Comparison of ENCODE assay signal across 8 cellular contexts in genomic region chr1:26820784-26821269, GRCh38. TPM values are rescaled to one million over a fixed set of nuclear protein-coding genes. Genes with fewer than 3 reads are reported as not detected.
DNase-seq lines count a peak whose midpoint lies in the region; ATAC-seq and TF ChIP-seq lines count a peak whose summit lies in the region.

No MANE protein-coding gene starts in this region.

- peaks cover 3% of the 10 kb centered on the region for H3K27me3 Mint-ChIP-seq in glutamatergic neuron (ENCODE audit: unreplicated experiment)

- in situ Hi-C loops in SK-MEL-5 (cut with HindIII; ENCODE audit: low pct_unique_long_range_greater_than_20kb, low sequenced_read_pairs) = no loop called here

- ATAC-seq in Right ventricle myocardium inferior (peak; percentile 46), HG03025 (IDR thresholded peaks at IDR 0.05; ENCODE audit: low FRiP score, unreplicated experiment) (peak; percentile 49), left lung (peak; percentile 89)

- no peak overlapping the region for H3K27ac Mint-ChIP-seq in glutamatergic neuron (ENCODE audit: unreplicated experiment)

- H3K27me3 ChIP-seq in right atrium auricular region (no peaks in the 10 kb centered on the region), left lung (no peaks in the 10 kb centered on the region)

- intact Hi-C loops in Right ventricle myocardium inferior (cut with DNase I) (no loop called here), left lung (cut with DNase I) (no loop called here)

- H3K36me3 ChIP-seq in right atrium auricular region = no peaks in the 10 kb centered on the region
- no peaks in the 10 kb centered on the region for H3K36me3 ChIP-seq in left lung

- no peak for TF ChIP-seq CTCF in right atrium auricular region (IDR thresholded peaks at IDR 0.05)
- peak; percentile 16 to 17 for TF ChIP-seq CTCF in left lung (IDR thresholded peaks at IDR 0.05)
- TF ChIP-seq CTCF in glutamatergic neuron (IDR thresholded peaks at IDR 0.05; ENCODE audit: partially characterized antibody, unreplicated experiment) = no peak

- H3K36me3 Mint-ChIP-seq in glutamatergic neuron (ENCODE audit: unreplicated experiment) = no peaks in the 10 kb centered on the region

- no peaks in the 10 kb centered on the region for H3K9me3 ChIP-seq in right atrium auricular region
- no peaks in the 10 kb centered on the region for H3K9me3 ChIP-seq in left lung

- H3K9me3 Mint-ChIP-seq in glutamatergic neuron (ENCODE audit: unreplicated experiment) = peaks cover 3% of the 10 kb centered on the region

- H3K4me3 Mint-ChIP-seq in glutamatergic neuron (ENCODE audit: unreplicated experiment) = no peak overlapping the region

- H3K4me1 Mint-ChIP-seq in glutamatergic neuron (ENCODE audit: low read depth, unreplicated experiment) = no peaks in the 10 kb centered on the region

- H3K27ac ChIP-seq in right atrium auricular region = no peak overlapping the region
- H3K27ac ChIP-seq in left lung = peak overlapping the region in 1 of 2 donors; percentile 41

- DNase-seq in Right ventricle myocardium inferior (ENCODE audit: missing footprints) = no peak
- DNase-seq in right atrium auricular region (ENCODE audit: low spot score) = no peak
- peak; percentile 14 for DNase-seq in SK-MEL-5 (ENCODE audit: low read depth, low spot score)
- no peak for DNase-seq in left lung
- DNase-seq in NCI-H187 treated with DMSO at 0.1 percent for 48 hours (lab: John Stamatoyannopoulos, UW) = no peak
- no peak for DNase-seq in kidney glomerular epithelial cell (lab: John Stamatoyannopoulos, UW)
- DNase-seq in glutamatergic neuron = no peak

- H3K4me1 ChIP-seq in right atrium auricular region (peaks cover 0 to 5% of the 10 kb centered on the region in 2 donors), left lung (peaks cover 0 to 14% of the 10 kb centered on the region in 2 donors)

- H3K4me3 ChIP-seq in right atrium auricular region = no peak overlapping the region
- no peak overlapping the region for H3K4me3 ChIP-seq in left lung

RNA-seq across cellular contexts. Expression of gene ZDHHC18, which starts 5.7 kb away (rescaled TPM):
- total RNA-seq in Right ventricle myocardium inferior = 17.7 TPM
- 10 to 100 TPM; 19.8 to 22.5 TPM for total RNA-seq in right atrium auricular region
- total RNA-seq in SK-MEL-5 (2014; rRNA removed; shearing (Covaris generic)) = 9.5 and 11.0 TPM in 2 replicates
- polyA plus RNA-seq in SK-MEL-5 (2015; cell fraction: cytosol; rRNA removed) = 24.4 and 30.0 TPM in 2 replicates
- polyA plus RNA-seq in SK-MEL-5 (2015; cell fraction: nucleus; rRNA removed) = 40.4 and 42.5 TPM in 2 replicates
- 10 to 100 TPM; 22.8 to 33.4 TPM for total RNA-seq in left lung
- 52.6 TPM for total RNA-seq in glutamatergic neuron (ENCODE audit: unreplicated experiment)

RNA-seq across cellular contexts. Expression of gene PIGV, which starts 33.1 kb away (rescaled TPM):
- 6.1 TPM for total RNA-seq in Right ventricle myocardium inferior
- 10 to 100 TPM in 1 of 2 donors, 1 to 10 TPM in 1; 6.4 to 13.8 TPM for total RNA-seq in right atrium auricular region
- 18.8 and 19.0 TPM in 2 replicates for total RNA-seq in SK-MEL-5 (2014; rRNA removed; shearing (Covaris generic))
- polyA plus RNA-seq in SK-MEL-5 (2015; cell fraction: cytosol; rRNA removed) = 13.2 and 13.4 TPM in 2 replicates
- 12.5 and 14.6 TPM in 2 replicates for polyA plus RNA-seq in SK-MEL-5 (2015; cell fraction: nucleus; rRNA removed)
- 10 to 100 TPM; 15.4 to 16.9 TPM for total RNA-seq in left lung
- total RNA-seq in glutamatergic neuron (ENCODE audit: unreplicated experiment) = 6.7 TPM

RNA-seq across cellular contexts. Expression of gene SFN, which starts 42.1 kb away (rescaled TPM):
- not detected for total RNA-seq in Right ventricle myocardium inferior
- total RNA-seq in right atrium auricular region = under 1 TPM in 1 of 2 donors, not detected in 1; 0.51 TPM
- 0.11 TPM in 1 of 2 replicates, not detected in the other for total RNA-seq in SK-MEL-5 (2014; rRNA removed; shearing (Covaris generic))
- not detected in 2 replicates for polyA plus RNA-seq in SK-MEL-5 (2015; cell fraction: cytosol; rRNA removed)
- polyA plus RNA-seq in SK-MEL-5 (2015; cell fraction: nucleus; rRNA removed) = not detected in 2 replicates
- total RNA-seq in left lung = 100 to 1,000 TPM; 130 to 192 TPM
- 0.42 TPM for total RNA-seq in glutamatergic neuron (ENCODE audit: unreplicated experiment)

Comparison
In these comparisons a context has a peak if more than half of its experiments do, and no peak if none do; other contexts are left out.
1. CTCF ChIP-seq: peak in left lung (2 of 2); none in right atrium auricular region (0 of 2) and glutamatergic neuron (single experiment).
2. RNA of gene SFN, which starts 42.1 kb away (total RNA-seq): 130 to 192 TPM in left lung; 0.51 TPM in right atrium auricular region, 0.42 TPM in glutamatergic neuron (single experiment), 0.11 TPM in SK-MEL-5 and not detected in Right ventricle myocardium inferior (single experiment); every median in the first group is over 10 times any median in the second.
3. Peak in every context shown above with its lines, with median percentiles within 50 percentile points of each other: ATAC-seq.